25 cellular contexts compared by ENCODE assay signal in genomic region chr6:142773324-142773723, GRCh38.
DNase-seq lines count a peak whose midpoint lies in the region; ATAC-seq and TF ChIP-seq lines count a peak whose summit lies in the region.
"Had no signal": no experiment of that assay in that cellular context is flagged by ENCODE, and none has a peak within 500 bp of the region (broad histone marks: within the 10 kb centered on the region; RNA-seq: fewer than 3 reads in every experiment).

No MANE protein-coding gene starts in this region.

- intact Hi-C loops in activated naive CD4-positive, alpha-beta T cell treated with anti-CD3 and anti-CD28 coated beads for 36 hours (cut with micrococcal nuclease), result loop anchor here (1.0 to 5.0 kb wide), 5 partner anchors 29 to 206 kb away; partner anchors contain the start of gene HIVEP2

- no peaks in the 10 kb centered on the region for H3K27me3 Mint-ChIP-seq in activated naive CD4-positive, alpha-beta T cell treated with anti-CD3 and anti-CD28 coated beads for 36 hours (ENCODE audit: low read depth)
- no peaks in the 10 kb centered on the region for H3K27me3 Mint-ChIP-seq in activated naive CD4-positive, alpha-beta T cell treated with anti-CD3 and anti-CD28 coated beads, Interleukin-2, amount 10 ng/mL, durations not matched to agents 7 days and 5 days
- H3K27me3 Mint-ChIP-seq in T-cell, result no peaks in the 10 kb centered on the region
- H3K27me3 Mint-ChIP-seq in activated naive CD4-positive, alpha-beta T cell treated with anti-CD3 and anti-CD28 coated beads, Interleukin-2, amount 50 U/mL, for 24 hours, result no peaks in the 10 kb centered on the region
- no peaks in the 10 kb centered on the region for H3K27me3 Mint-ChIP-seq in naive thymus-derived CD8-positive, alpha-beta T cell

- POLR2A ChIA-PET in T-cell (lab: Charles Lee), result no interaction called here
- POLR2A ChIA-PET in naive thymus-derived CD8-positive, alpha-beta T cell (lab: Charles Lee), result no interaction called here

- TF ChIP-seq POLR2A in erythroblast (IDR thresholded peaks at IDR 0.05; ENCODE audit: low read length), result no peak

- H3K4me3 Mint-ChIP-seq in activated naive CD4-positive, alpha-beta T cell treated with anti-CD3 and anti-CD28 coated beads for 36 hours, result no peak overlapping the region
- H3K4me3 Mint-ChIP-seq in activated naive CD4-positive, alpha-beta T cell treated with anti-CD3 and anti-CD28 coated beads, Interleukin-2, amount 10 ng/mL, durations not matched to agents 7 days and 5 days, result no peak overlapping the region
- H3K4me3 Mint-ChIP-seq in T-cell, result peak overlapping the region in 1 of 3 donors; percentile 36
- peak overlapping the region; percentile 38 for H3K4me3 Mint-ChIP-seq in activated naive CD4-positive, alpha-beta T cell treated with anti-CD3 and anti-CD28 coated beads, Interleukin-2, amount 50 U/mL, for 24 hours
- peak overlapping the region in 1 of 10 donors; percentile 2 for H3K4me3 Mint-ChIP-seq in naive thymus-derived CD8-positive, alpha-beta T cell
- H3K4me3 Mint-ChIP-seq: CD14-positive monocyte, neural progenitor cell had no signal

- CTCF ChIA-PET in activated naive CD4-positive, alpha-beta T cell treated with anti-CD3 and anti-CD28 coated beads for 36 hours (lab: Charles Lee), result interaction anchor here (0.6 to 0.7 kb wide), 2 partner anchors 53 to 719 kb away, joined by 3 read pairs; no protein-coding TSS in a partner anchor
- CTCF ChIA-PET in activated naive CD4-positive, alpha-beta T cell treated with anti-CD3 and anti-CD28 coated beads, Interleukin-2, amount 10 ng/mL, durations not matched to agents 7 days and 5 days (lab: Charles Lee), result no interaction called here
- CTCF ChIA-PET in T-cell (lab: Charles Lee), result no interaction called here

- peaks cover 61% of the 10 kb centered on the region for H3K4me1 Mint-ChIP-seq in activated naive CD4-positive, alpha-beta T cell treated with anti-CD3 and anti-CD28 coated beads for 36 hours (ENCODE audit: low read depth)
- peaks cover 19% of the 10 kb centered on the region for H3K4me1 Mint-ChIP-seq in activated naive CD4-positive, alpha-beta T cell treated with anti-CD3 and anti-CD28 coated beads, Interleukin-2, amount 10 ng/mL, durations not matched to agents 7 days and 5 days
- peaks cover 50 to 62% (median 54%) of the 10 kb centered on the region in 3 donors for H3K4me1 Mint-ChIP-seq in T-cell
- H3K4me1 Mint-ChIP-seq in activated naive CD4-positive, alpha-beta T cell treated with anti-CD3 and anti-CD28 coated beads, Interleukin-2, amount 50 U/mL, for 24 hours, result peaks cover 56% of the 10 kb centered on the region
- peaks cover 17 to 38% (median 21%) of the 10 kb centered on the region in 4 donors for H3K4me1 Mint-ChIP-seq in naive thymus-derived CD8-positive, alpha-beta T cell
- H3K4me1 Mint-ChIP-seq: CD14-positive monocyte, neural progenitor cell had no signal

- DNase-seq in activated naive CD4-positive, alpha-beta T cell treated with anti-CD3 and anti-CD28 coated beads for 36 hours, result peak; percentile 62
- DNase-seq in activated naive CD4-positive, alpha-beta T cell treated with anti-CD3 and anti-CD28 coated beads, Interleukin-2, amount 10 ng/mL, durations not matched to agents 7 days and 5 days, result no peak
- DNase-seq in T-cell, result no peak
- DNase-seq in naive thymus-derived CD8-positive, alpha-beta T cell, result no peak
- DNase-seq in CD1c-positive myeloid dendritic cell (ENCODE audit: extremely low spot score), result no peak
- no peak for DNase-seq in erythroblast (lab: John Stamatoyannopoulos, UW)
- DNase-seq in NCI-H1048 (lab: John Stamatoyannopoulos, UW), result no peak
- DNase-seq: activated gamma-delta T cell; DMS153; effector CD4-positive, alpha-beta T cell; esophagus squamous epithelium; gastrocnemius medialis; GF-D8; H7; IMR-90; islet precursor cell; NCI-H146; NCI-H2171 treated with DMSO at 0.1 percent for 48 hours; NCI-H524 treated with DMSO at 0.1 percent for 48 hours; Peyer's patch; posterior cingulate gyrus; right lobe of liver had no signal

- peak overlapping the region; percentile 79 for H3K27ac Mint-ChIP-seq in activated naive CD4-positive, alpha-beta T cell treated with anti-CD3 and anti-CD28 coated beads for 36 hours
- no peak overlapping the region for H3K27ac Mint-ChIP-seq in activated naive CD4-positive, alpha-beta T cell treated with anti-CD3 and anti-CD28 coated beads, Interleukin-2, amount 10 ng/mL, durations not matched to agents 7 days and 5 days
- H3K27ac Mint-ChIP-seq in T-cell, result peak overlapping the region; percentile 72 to 86
- peak overlapping the region; percentile 91 for H3K27ac Mint-ChIP-seq in activated naive CD4-positive, alpha-beta T cell treated with anti-CD3 and anti-CD28 coated beads, Interleukin-2, amount 50 U/mL, for 24 hours
- H3K27ac Mint-ChIP-seq in naive thymus-derived CD8-positive, alpha-beta T cell, result peak overlapping the region in 7 of 10 donors; percentile 20 to 79 (median 67)
- H3K27ac Mint-ChIP-seq: CD14-positive monocyte, neural progenitor cell had no signal

- H3K36me3 Mint-ChIP-seq in activated naive CD4-positive, alpha-beta T cell treated with anti-CD3 and anti-CD28 coated beads for 36 hours (ENCODE audit: low read depth), result peaks cover 55% of the 10 kb centered on the region
- peaks cover 60% of the 10 kb centered on the region for H3K36me3 Mint-ChIP-seq in activated naive CD4-positive, alpha-beta T cell treated with anti-CD3 and anti-CD28 coated beads, Interleukin-2, amount 10 ng/mL, durations not matched to agents 7 days and 5 days
- peaks cover 66% of the 10 kb centered on the region for H3K36me3 Mint-ChIP-seq in T-cell
- peaks cover 45% of the 10 kb centered on the region for H3K36me3 Mint-ChIP-seq in activated naive CD4-positive, alpha-beta T cell treated with anti-CD3 and anti-CD28 coated beads, Interleukin-2, amount 50 U/mL, for 24 hours
- H3K36me3 Mint-ChIP-seq in naive thymus-derived CD8-positive, alpha-beta T cell, result peaks cover 20 to 75% (median 41%) of the 10 kb centered on the region in 3 donors

- no peaks in the 10 kb centered on the region for H3K9me3 Mint-ChIP-seq in activated naive CD4-positive, alpha-beta T cell treated with anti-CD3 and anti-CD28 coated beads for 36 hours
- H3K9me3 Mint-ChIP-seq in activated naive CD4-positive, alpha-beta T cell treated with anti-CD3 and anti-CD28 coated beads, Interleukin-2, amount 10 ng/mL, durations not matched to agents 7 days and 5 days, result peaks cover 2% of the 10 kb centered on the region
- H3K9me3 Mint-ChIP-seq in T-cell, result no peaks in the 10 kb centered on the region
- no peaks in the 10 kb centered on the region for H3K9me3 Mint-ChIP-seq in activated naive CD4-positive, alpha-beta T cell treated with anti-CD3 and anti-CD28 coated beads, Interleukin-2, amount 50 U/mL, for 24 hours
- H3K9me3 Mint-ChIP-seq in naive thymus-derived CD8-positive, alpha-beta T cell, result no peaks in the 10 kb centered on the region
- H3K9me3 Mint-ChIP-seq: neural progenitor cell had no signal

- peak in 3 of 4 experiments; percentile 20 to 47 (median 26) for ATAC-seq in T-cell (replicated peaks in 1 of 4)
- ATAC-seq in naive thymus-derived CD8-positive, alpha-beta T cell, result no peak
- ATAC-seq: gastrocnemius medialis, right lobe of liver had no signal

Comparison
In these comparisons a context has a peak if more than half of its experiments do, and no peak if none do; other contexts are left out.
1. ATAC-seq: peak in T-cell (3 of 4); none in naive thymus-derived CD8-positive, alpha-beta T cell (0 of 2).